Comparison of ENCODE assay signal across 8 cellular contexts in the genomic region with DNA sequence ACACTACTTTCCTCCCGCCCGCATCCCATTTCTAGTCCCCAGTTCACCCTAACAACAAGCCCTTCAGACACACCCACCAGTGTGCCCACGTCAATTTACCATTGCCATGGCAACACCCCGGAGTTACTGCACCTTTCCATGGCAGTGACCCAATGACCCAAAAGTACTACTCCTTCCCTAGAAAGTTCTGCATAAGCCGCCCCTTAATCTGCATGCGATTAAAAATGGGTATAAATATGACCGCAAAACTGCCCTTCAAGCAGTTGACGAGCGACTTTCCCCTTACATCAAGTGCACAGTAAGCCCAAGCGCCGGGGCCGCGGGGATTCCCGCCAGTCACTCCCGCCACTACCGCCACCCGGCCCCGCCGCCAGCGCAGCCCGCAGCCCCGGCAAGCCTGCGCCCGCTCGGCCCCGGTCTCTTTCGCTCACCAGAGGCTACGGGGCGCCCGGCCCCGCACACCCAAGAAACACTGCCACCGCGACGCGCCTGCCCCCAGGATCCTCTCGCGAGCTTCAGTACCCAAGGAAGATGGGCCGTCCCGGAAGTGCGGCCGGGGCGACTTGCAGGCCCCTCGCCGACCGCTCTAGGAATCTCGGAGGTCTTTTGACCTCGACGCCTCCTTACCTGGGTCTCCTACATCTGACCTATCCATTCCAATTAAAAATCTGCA. TPM values are rescaled to one million over a fixed set of nuclear protein-coding genes. Genes with fewer than 3 reads are reported as not detected.
DNase-seq lines count a peak whose midpoint lies in the region; ATAC-seq lines count a peak whose summit lies in the region.

No MANE protein-coding gene starts in this region.

- DNase-seq in NCI-H510A treated with DMSO at 0.1 percent for 48 hours (lab: John Stamatoyannopoulos, UW) (peak; percentile 42), activated T-cell treated with anti-CD3 and anti-CD28 coated beads for 24 hours (ENCODE audit: low read depth) (peak; percentile 54), mucosa of gallbladder (ENCODE audit: low spot score) (peak; percentile 75)
- DNase-seq in stimulated activated CD8-positive, alpha-beta memory T cell treated with anti-CD3 and anti-CD28 coated beads, Interleukin-4, amount 100 ng/mL, for 1 hour (ENCODE audit: low read depth in 2 of 2, low spot score in 1 of 2) = peak; percentile 7 to 22

- H3K9me3 ChIP-seq in ES-I3 (ENCODE audit: control insufficient read depth, insufficient read depth, low read length) = no peaks in the 10 kb centered on the region; the same call in 1 of the 2 replicates

- H3K9ac ChIP-seq in ES-I3 (ENCODE audit: low read depth, low read length) = peak overlapping the region; percentile 97

- no peaks in the 10 kb centered on the region for H3K36me3 ChIP-seq in ES-I3 (ENCODE audit: insufficient read depth, low read length)

- no peaks in the 10 kb centered on the region for H3K4me1 ChIP-seq in ES-I3 (ENCODE audit: insufficient read depth, low read length)

- peak; percentile 79 for ATAC-seq in HG02610 (IDR thresholded peaks at IDR 0.05; ENCODE audit: unreplicated experiment)
- ATAC-seq in esophagus mucosa = peak; percentile 68
- no peak for ATAC-seq in GM21528 (IDR thresholded peaks at IDR 0.05; ENCODE audit: low FRiP score, unreplicated experiment)

RNA-seq across cellular contexts. Expression of gene ZNF502, which starts 27.2 kb away (rescaled TPM):
- total RNA-seq in esophagus mucosa (1.7 TPM), mucosa of gallbladder (5.5 TPM)

RNA-seq across cellular contexts. Expression of gene ZNF35, which starts 36.7 kb away (rescaled TPM):
- total RNA-seq in esophagus mucosa (6.5 TPM), mucosa of gallbladder (8.4 TPM)

RNA-seq across cellular contexts. Expression of gene ZNF501, which starts 44.2 kb away (rescaled TPM):
- total RNA-seq in esophagus mucosa = 1.1 TPM
- 5.6 TPM for total RNA-seq in mucosa of gallbladder

Comparison
In these comparisons a context has a peak if more than half of its experiments do, and no peak if none do; other contexts are left out.
1. DNase-seq: peak in every context shown above with its lines; median percentile 75 in mucosa of gallbladder; 54 in activated T-cell treated with anti-CD3 and anti-CD28 coated beads for 24 hours; 42 in NCI-H510A treated with DMSO at 0.1 percent for 48 hours; 14 in stimulated activated CD8-positive, alpha-beta memory T cell treated with anti-CD3 and anti-CD28 coated beads, Interleukin-4, amount 100 ng/mL, for 1 hour.